15 cellular contexts compared by ENCODE assay signal in the genomic region with DNA sequence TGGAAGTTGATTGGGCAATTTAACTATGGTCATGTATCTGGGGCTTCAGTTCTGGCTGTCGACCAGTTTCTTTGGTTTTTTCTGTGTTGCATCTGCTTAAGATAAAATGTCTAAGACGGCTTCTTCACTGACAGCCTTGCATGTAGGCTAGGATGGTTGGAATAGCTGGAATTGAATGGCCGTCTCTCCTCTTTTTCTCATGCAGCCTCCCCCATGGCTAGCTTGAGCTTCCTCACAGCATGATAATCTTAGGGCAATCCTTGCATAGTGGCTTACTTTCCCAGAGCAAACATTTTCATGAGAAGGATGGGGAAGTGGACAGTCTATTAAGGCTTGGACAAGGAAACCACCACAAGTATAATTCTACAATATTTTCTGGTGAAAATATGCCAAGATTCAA.
DNase-seq lines count a peak whose midpoint lies in the region; ATAC-seq and TF ChIP-seq lines count a peak whose summit lies in the region.
"Had no signal": no experiment of that assay in that cellular context is flagged by ENCODE, and none has a peak within 500 bp of the region (broad histone marks: within the 10 kb centered on the region; RNA-seq: fewer than 3 reads in every experiment).

No MANE protein-coding gene starts in this region.

- 0 out of 2 replicates have a peak overlapping the region, but pooled peaks have one; percentile 27 for H3K27ac Mint-ChIP-seq in WTC11
- H3K27ac Mint-ChIP-seq: CD4-positive, CD25-positive, alpha-beta regulatory T cell had no signal

- intact Hi-C loops in left lung (cut with DNase I): no loop called here

- peaks cover 33% of the 10 kb centered on the region for H3K4me1 Mint-ChIP-seq in WTC11
- H3K4me1 Mint-ChIP-seq: CD4-positive, CD25-positive, alpha-beta regulatory T cell had no signal

- POLR2A ChIA-PET in WTC11 (lab: Charles Lee): no interaction called here

- ATAC-seq in WTC11 (peak; percentile 91), left lung (no peak), GM18520 (IDR thresholded peaks at IDR 0.05; ENCODE audit: unreplicated experiment) (no peak), HG03565 (IDR thresholded peaks at IDR 0.05; ENCODE audit: unreplicated experiment) (no peak)
- ATAC-seq: GM12878, HepG2 had no signal

- CTCF ChIA-PET in WTC11 (lab: Charles Lee): interaction anchor here (0.7 to 0.9 kb wide), 2 partner anchors 170 to 407 kb away, joined by 3 read pairs; no protein-coding TSS in a partner anchor

- no peaks in the 10 kb centered on the region for H3K36me3 ChIP-seq in H7 (replicated peaks; ENCODE audit: control insufficient read depth, insufficient read depth, low read length)
- no peaks in the 10 kb centered on the region for H3K36me3 ChIP-seq in left lung
- H3K36me3 ChIP-seq: BLaER1 treated with 17β-estradiol and CSF1 and Interleukin-3, amounts not matched to agents 10 nM and 100 nM had no signal

- no peaks in the 10 kb centered on the region for H3K4me1 ChIP-seq in left lung
- H3K4me1 ChIP-seq: BLaER1 treated with 17β-estradiol and CSF1 and Interleukin-3, amounts not matched to agents 10 nM and 100 nM had no signal

- peaks cover 38% of the 10 kb centered on the region for H3K9me3 Mint-ChIP-seq in WTC11

- DNase-seq in H7 (peak; percentile 10), WTC11 (ENCODE audit: low spot score) (peak; percentile 11), iPS DF 4.7 (ENCODE audit: extremely low read depth, low spot score) (peak; percentile 41), iPS-NIHi7 (ENCODE audit: extremely low spot score) (peak; percentile 41), NCI-H2107 treated with DMSO at 0.1 percent for 48 hours (lab: John Stamatoyannopoulos, UW; ENCODE audit: unreplicated experiment) (no peak), left lung (no peak)
- DNase-seq: ACHN; Calu3; CD4-positive, CD25-positive, alpha-beta regulatory T cell; DMS 273 treated with DMSO at 0.1 percent for 48 hours had no signal

- H3K4me3 ChIP-seq in H7 (ENCODE audit: insufficient read depth, low read depth, low read length): no peak overlapping the region
- no peak overlapping the region for H3K4me3 ChIP-seq in left lung
- H3K4me3 ChIP-seq: BLaER1 treated with 17β-estradiol and CSF1 and Interleukin-3, amounts not matched to agents 10 nM and 100 nM; GM12878 had no signal

- peaks cover 0 to 4% of the 10 kb centered on the region in 2 donors for H3K9me3 ChIP-seq in left lung
- H3K9me3 ChIP-seq: BLaER1 treated with 17β-estradiol and CSF1 and Interleukin-3, amounts not matched to agents 10 nM and 100 nM had no signal

- H3K4me3 Mint-ChIP-seq in WTC11: no peak overlapping the region
- H3K4me3 Mint-ChIP-seq: CD4-positive, CD25-positive, alpha-beta regulatory T cell had no signal

- H3K36me3 Mint-ChIP-seq in WTC11: peaks cover 29% of the 10 kb centered on the region
- H3K36me3 Mint-ChIP-seq: CD4-positive, CD25-positive, alpha-beta regulatory T cell had no signal

- TF ChIP-seq CTCF in WTC11 (IDR thresholded peaks at IDR 0.05) (no peak), left lung (IDR thresholded peaks at IDR 0.05) (no peak)

- H3K27me3 Mint-ChIP-seq in WTC11 (ENCODE audit: low read depth): no peaks in the 10 kb centered on the region; the same call in 1 of the 2 replicates
- H3K27me3 Mint-ChIP-seq: CD4-positive, CD25-positive, alpha-beta regulatory T cell had no signal

- H3K27me3 ChIP-seq in H7 (ENCODE audit: control insufficient read depth, insufficient read depth, low read length) (no peaks in the 10 kb centered on the region), left lung (no peaks in the 10 kb centered on the region)
- H3K27me3 ChIP-seq: BLaER1 treated with 17β-estradiol and CSF1 and Interleukin-3, amounts not matched to agents 10 nM and 100 nM had no signal

- no peak overlapping the region for H3K27ac ChIP-seq in left lung
- H3K27ac ChIP-seq: BLaER1 treated with 17β-estradiol and CSF1 and Interleukin-3, amounts not matched to agents 10 nM and 100 nM had no signal

TF ChIP-seq in WTC11, 78 proteins besides CTCF, POLR2A, EP300 and RAD21:
- TF ChIP-seq, protein P1, sequence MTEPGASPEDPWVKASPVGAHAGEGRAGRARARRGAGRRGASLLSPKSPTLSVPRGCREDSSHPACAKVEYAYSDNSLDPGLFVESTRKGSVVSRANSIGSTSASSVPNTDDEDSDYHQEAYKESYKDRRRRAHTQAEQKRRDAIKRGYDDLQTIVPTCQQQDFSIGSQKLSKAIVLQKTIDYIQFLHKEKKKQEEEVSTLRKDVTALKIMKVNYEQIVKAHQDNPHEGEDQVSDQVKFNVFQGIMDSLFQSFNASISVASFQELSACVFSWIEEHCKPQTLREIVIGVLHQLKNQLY (CRISPR knock-in tag; IDR thresholded peaks at IDR 0.05): no peak
- 0 out of 2 replicates have a peak, but pooled peaks have one; percentile 28 for TF ChIP-seq TEAD4 (CRISPR knock-in tag; IDR thresholded peaks at IDR 0.05)
- TF ChIP-seq ZNF138 (CRISPR knock-in tag; conservative IDR thresholded peaks at IDR 0.05): no peak
- no peak for TF ChIP-seq ZNF396 (CRISPR knock-in tag; IDR thresholded peaks at IDR 0.05; ENCODE audit: borderline replicate concordance)
- peak; percentile 20; the same call in 1 of the 2 replicates for TF ChIP-seq TEAD1 (CRISPR knock-in tag; IDR thresholded peaks at IDR 0.05)
- 0 out of 2 replicates have a peak, but pooled peaks have one; percentile 32 for TF ChIP-seq ZNF423 (CRISPR knock-in tag; IDR thresholded peaks at IDR 0.05)
TF ChIP-seq in WTC11: peak in this region for 3.

Comparison
In these comparisons a context has a peak if more than half of its experiments do, and no peak if none do; other contexts are left out.
1. DNase-seq: peak in H7 (single experiment), WTC11 (single experiment), iPS DF 4.7 (single experiment) and iPS-NIHi7 (single experiment); none in NCI-H2107 treated with DMSO at 0.1 percent for 48 hours (single experiment) and left lung (0 of 2).